Comparison of ENCODE assay signal across 1 cellular context in genomic region chr17:73311781-73312641, GRCh38.
A peak's percentile ranks its signal among the peaks of the same experiment; 100 is the strongest.
TF ChIP-seq lines count a peak whose summit lies in the region.

Gene CDC42EP4 (minus strand): TSS chr17:73312001. CDS start chr17:73286500, 25,501 bp downstream.

TF ChIP-seq in IMR-90, 13 proteins besides CTCF, POLR2A, EP300 and RAD21:
- TF ChIP-seq MAZ (IDR thresholded peaks at IDR 0.05; ENCODE audit: borderline replicate concordance, low read depth, low read length) (peak; percentile 85), ELK1 (IDR thresholded peaks at IDR 0.05; ENCODE audit: borderline replicate concordance, low read depth, low read length) (no peak), CHD1 (IDR thresholded peaks at IDR 0.05; ENCODE audit: low read depth, low read length) (no peak), RCOR1 (IDR thresholded peaks at IDR 0.05; ENCODE audit: insufficient replicate concordance, low read length) (no peak), FOS (IDR thresholded peaks at IDR 0.05; ENCODE audit: low read depth, low read length) (no peak), USF2 (IDR thresholded peaks at IDR 0.05; ENCODE audit: low read depth, low read length) (0 out of 2 replicates have a peak, but pooled peaks have one; percentile 39), NFE2L2 (IDR thresholded peaks at IDR 0.05; ENCODE audit: low read depth, low read length) (no peak), SMC3 (IDR thresholded peaks at IDR 0.05; ENCODE audit: low read depth, low read length) (no peak), MAFK (IDR thresholded peaks at IDR 0.05; ENCODE audit: low read depth, low read length) (no peak), RFX5 (IDR thresholded peaks at IDR 0.05; ENCODE audit: low read depth, low read length) (no peak), CEBPB (IDR thresholded peaks at IDR 0.05; ENCODE audit: low read depth, low read length) (peak; percentile 47; the same call in 1 of the 2 replicates), MXI1 (IDR thresholded peaks at IDR 0.05; ENCODE audit: borderline replicate concordance, low read depth, low read length) (peak; percentile 70), BHLHE40 (IDR thresholded peaks at IDR 0.05; ENCODE audit: low read depth, low read length) (no peak)
